ENCODE assay signal across 19 cellular contexts in genomic region chr1:239353536-239353935, GRCh38. TPM values are rescaled to one million over a fixed set of nuclear protein-coding genes. Genes with fewer than 3 reads are reported as not detected.
DNase-seq lines count a peak whose midpoint lies in the region; ATAC-seq, FAIRE-seq and TF ChIP-seq lines count a peak whose summit lies in the region.
"Had no signal": no experiment of that assay in that cellular context is flagged by ENCODE, and none has a peak within 500 bp of the region (broad histone marks: within the 10 kb centered on the region; RNA-seq: fewer than 3 reads in every experiment).

No MANE protein-coding gene starts in this region.

- TF ChIP-seq POLR2A in spleen (IDR thresholded peaks at IDR 0.05) = no peak

- no peaks in the 10 kb centered on the region for H3K36me3 ChIP-seq in pancreas
- H3K36me3 ChIP-seq in spleen = no peaks in the 10 kb centered on the region
- no peaks in the 10 kb centered on the region for H3K36me3 ChIP-seq in right atrium auricular region
- H3K36me3 ChIP-seq: SJCRH30 had no signal

- H3K4me3 ChIP-seq in pancreas (peak overlapping the region in 1 of 4 donors; percentile 8), spleen (no peak overlapping the region), right atrium auricular region (no peak overlapping the region)
- H3K4me3 ChIP-seq: PC-9, SJCRH30 had no signal

- in situ Hi-C loops in ACHN (cut with HindIII; ENCODE audit: low pct_ligation_motif_present, low pct_unique_long_range_greater_than_20kb, low sequenced_read_pairs) = no loop called here

- H3K27me3 ChIP-seq in pancreas = no peaks in the 10 kb centered on the region
- H3K27me3 ChIP-seq in spleen (replicated peaks in 1 of 7) = no peaks in the 10 kb centered on the region
- no peaks in the 10 kb centered on the region for H3K27me3 ChIP-seq in right atrium auricular region
- H3K27me3 ChIP-seq: SJCRH30 had no signal

- DNase-seq in ACHN (peak; percentile 11), HT-29 (ENCODE audit: low spot score) (peak; percentile 49), kidney tubule cell (ENCODE audit: low spot score) (peak; percentile 46), pancreas (peak in 4 of 6 donors; percentile 30 to 79 (median 72)), spleen (no peak), right atrium auricular region (ENCODE audit: low spot score) (no peak)
- no peak for DNase-seq in stimulated activated CD4-positive, alpha-beta T cell treated with anti-CD3 and anti-CD28 coated beads, Interleukin-1b, Interleukin-23, amount 100 ng/mL, for 48 hours
- DNase-seq: C1 segment of cervical spinal cord; CD8-positive, alpha-beta memory T cell; KBM-7; NCI-H187; NCI-H226; NCI-H524; NCI-H82; PC-9; SJCRH30 had no signal

- no peak for FAIRE-seq in pancreas (lab: Jason Lieb, UNC)
- FAIRE-seq: GM12891 had no signal

- H3K4me1 ChIP-seq in pancreas = peaks cover 2 to 16% (median 10%) of the 10 kb centered on the region in 3 donors
- H3K4me1 ChIP-seq in spleen = no peaks in the 10 kb centered on the region
- H3K4me1 ChIP-seq in right atrium auricular region = no peaks in the 10 kb centered on the region
- H3K4me1 ChIP-seq: SJCRH30 had no signal

- intact Hi-C loops in pancreas (cut with DNase I) = no loop called here
- intact Hi-C loops in spleen (cut with DNase I; ENCODE audit: low total_unique reads) = no loop called here

- ATAC-seq in pancreas = peak; percentile 96 to 99 (median 98)
- ATAC-seq in GM21381 (IDR thresholded peaks at IDR 0.05; ENCODE audit: unreplicated experiment) = no peak

- TF ChIP-seq CTCF in pancreas (IDR thresholded peaks at IDR 0.05) (no peak), spleen (IDR thresholded peaks at IDR 0.05 in 8 of 11, conservative IDR thresholded peaks at IDR 0.05 in 3 of 11) (no peak), right atrium auricular region (IDR thresholded peaks at IDR 0.05) (no peak)

- H3K9me3 ChIP-seq in pancreas (no peaks in the 10 kb centered on the region), spleen (no peaks in the 10 kb centered on the region), right atrium auricular region (no peaks in the 10 kb centered on the region)
- H3K9me3 ChIP-seq: SJCRH30 had no signal

- H3K27ac ChIP-seq in pancreas (peak overlapping the region; percentile 48 to 82 (median 68)), spleen (no peak overlapping the region), right atrium auricular region (no peak overlapping the region)
- H3K27ac ChIP-seq: PC-9, SJCRH30 had no signal

- WGBS in pancreas, 2 donors = 10 to 17% methylated on average over 3 of the region's 3 CpGs
- WGBS in spleen, 5 donors = 86 to 97% (median 93%) methylated on average over 3 of the region's 3 CpGs

RNA-seq across cellular contexts. Expression of gene CHRM3, which starts 32.8 kb away (rescaled TPM):
- 8.8 and 10.2 TPM in 2 replicates for total RNA-seq in HT-29 (2014; rRNA removed; shearing (Covaris generic))
- total RNA-seq in pancreas = 10 to 100 TPM; 21.9 to 31.8 (median 26.4) TPM
- polyA plus RNA-seq in pancreas = 10 to 100 TPM in 1 of 2 donors, 1 to 10 TPM in 1; 2.2 to 10.3 TPM
- 10 to 100 TPM in 1 of 7 donors, 1 to 10 TPM in 5, under 1 TPM in 1; 0.57 to 12.5 (median 3.0) TPM for total RNA-seq in spleen
- under 1 TPM; 0.13 to 0.32 (median 0.32) TPM for polyA plus RNA-seq in spleen
- 1 to 10 TPM; 2.2 to 2.4 TPM for total RNA-seq in right atrium auricular region
- total RNA-seq: A673 had no signal
- polyA plus RNA-seq: CD8-positive, alpha-beta memory T cell had no signal

Comparison
In these comparisons a context has a peak if more than half of its experiments do, and no peak if none do; other contexts are left out.
1. DNase-seq: peak in ACHN (single experiment), HT-29 (single experiment), kidney tubule cell (single experiment) and pancreas (4 of 6); none in stimulated activated CD4-positive, alpha-beta T cell treated with anti-CD3 and anti-CD28 coated beads, Interleukin-1b, Interleukin-23, amount 100 ng/mL, for 48 hours (single experiment), spleen (single experiment) and right atrium auricular region (single experiment).
2. H3K27ac ChIP-seq: peak in pancreas (4 of 4); none in spleen (0 of 8) and right atrium auricular region (0 of 2).